10 cellular contexts compared by ENCODE assay signal in the genomic region with DNA sequence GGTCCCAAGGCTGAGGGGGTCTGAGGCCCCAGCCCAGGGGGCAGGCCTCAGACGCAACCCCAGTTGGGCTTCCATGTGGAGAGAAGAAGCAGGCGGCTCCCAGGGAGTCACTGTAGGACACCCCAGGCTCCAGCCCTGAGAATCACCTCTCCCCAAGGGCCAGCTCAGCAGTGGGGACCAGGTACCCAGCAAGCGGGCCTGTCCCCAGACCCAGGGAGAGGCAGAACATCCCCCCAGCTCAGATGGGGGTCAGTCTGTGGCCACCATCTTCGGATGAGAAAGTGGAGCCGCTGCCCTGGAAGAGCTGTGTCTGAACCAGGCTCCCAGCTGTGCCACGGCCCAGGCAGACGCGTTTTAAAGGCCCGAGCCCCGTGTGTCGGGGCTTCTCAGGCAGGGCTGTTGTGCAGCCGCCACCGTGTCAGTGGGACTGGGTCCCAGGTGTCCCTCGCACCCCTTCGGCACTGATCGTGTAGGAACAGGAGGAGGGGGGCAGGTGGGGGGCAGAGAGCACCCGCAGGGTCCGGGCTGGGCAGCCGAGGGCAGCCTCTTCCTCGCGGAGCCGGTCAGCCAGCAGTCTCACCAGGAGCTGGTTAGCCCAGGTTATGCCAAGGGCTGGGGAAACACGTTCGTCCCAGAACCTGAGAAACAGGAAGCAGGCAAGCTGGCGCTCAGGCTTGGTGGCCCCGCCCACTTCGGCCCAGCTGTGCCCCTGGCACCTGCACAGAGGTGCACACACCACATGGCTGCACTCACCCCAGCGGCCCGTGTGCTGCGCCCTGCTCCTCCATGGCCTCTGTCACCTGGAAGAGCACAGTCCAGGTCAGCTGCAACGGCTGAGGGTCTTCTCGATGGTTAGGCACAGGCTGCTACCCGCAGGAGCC. TPM values are rescaled to one million over a fixed set of nuclear protein-coding genes. Genes with fewer than 3 reads are reported as not detected.
DNase-seq lines count a peak whose midpoint lies in the region; ATAC-seq and TF ChIP-seq lines count a peak whose summit lies in the region.
"Had no signal": no experiment of that assay in that cellular context is flagged by ENCODE, and none has a peak within 500 bp of the region (broad histone marks: within the 10 kb centered on the region; RNA-seq: fewer than 3 reads in every experiment).

No MANE protein-coding gene starts in this region.

- H2AK5ac ChIP-seq in trophoblast cell (ENCODE audit: low read length) = no peak overlapping the region

- peaks cover 77% of the 10 kb centered on the region for H3K36me3 Mint-ChIP-seq in stimulated activated effector memory CD8-positive, alpha-beta T cell treated with anti-CD3 and anti-CD28 coated beads, Interleukin-12 subunit alpha, Interleukin-12 subunit beta, amount 100 ng/mL, for 72 hours
- peaks cover 5% of the 10 kb centered on the region for H3K36me3 Mint-ChIP-seq in activated CD8-positive, alpha-beta memory T cell treated with anti-CD3 and anti-CD28 coated beads, Interleukin-2, amount 10 ng/mL, durations not matched to agents 7 days and 5 days

- no peak for TF ChIP-seq CTCF in gastroesophageal sphincter (IDR thresholded peaks at IDR 0.05)

- H3K36me3 ChIP-seq in gastroesophageal sphincter (peaks cover 0 to 80% of the 10 kb centered on the region in 2 donors), trophoblast cell (ENCODE audit: control insufficient read depth in 1 of 2, insufficient read depth in 2 of 2, low read length in 2 of 2) (peaks cover 79 to 81% of the 10 kb centered on the region in 2 experiments)

- DNase-seq in stimulated activated effector memory CD8-positive, alpha-beta T cell treated with anti-CD3 and anti-CD28 coated beads, Interleukin-12 subunit alpha, Interleukin-12 subunit beta, amount 100 ng/mL, for 72 hours (ENCODE audit: low spot score in 2 of 2) = no peak
- DNase-seq in NCI-H446 treated with DMSO at 0.1 percent for 48 hours (lab: John Stamatoyannopoulos, UW) (no peak), NCI-H128 (lab: John Stamatoyannopoulos, UW; ENCODE audit: unreplicated experiment) (no peak), trophoblast cell (no peak)
- no peak for DNase-seq in activated CD8-positive, alpha-beta memory T cell treated with anti-CD3 and anti-CD28 coated beads, Interleukin-2, amount 10 ng/mL, durations not matched to agents 7 days and 5 days
- DNase-seq: activated T-cell treated with anti-CD3 and anti-CD28 coated beads for 4 hours; stimulated activated naive CD4-positive, alpha-beta T cell treated with Interleukin-2 at 50 U/mL for 16 hours had no signal

- no peaks in the 10 kb centered on the region for H3K79me1 ChIP-seq in trophoblast cell (ENCODE audit: low read length)

- no peak overlapping the region for H2BK12ac ChIP-seq in trophoblast cell (ENCODE audit: low read length)

- H3K4me3 Mint-ChIP-seq in stimulated activated effector memory CD8-positive, alpha-beta T cell treated with anti-CD3 and anti-CD28 coated beads, Interleukin-12 subunit alpha, Interleukin-12 subunit beta, amount 100 ng/mL, for 72 hours = no peak overlapping the region
- H3K4me3 Mint-ChIP-seq in activated CD8-positive, alpha-beta memory T cell treated with anti-CD3 and anti-CD28 coated beads, Interleukin-2, amount 10 ng/mL, durations not matched to agents 7 days and 5 days = no peak overlapping the region

- no peak overlapping the region for H3K23ac ChIP-seq in trophoblast cell (ENCODE audit: low read length)

- no peak overlapping the region for H3K14ac ChIP-seq in trophoblast cell (ENCODE audit: low read length)

- H2BK5ac ChIP-seq in trophoblast cell (ENCODE audit: low read depth, low read length, poor library complexity) = no peak overlapping the region

- no peak overlapping the region for H4K8ac ChIP-seq in trophoblast cell (ENCODE audit: low read depth, low read length)

- TF ChIP-seq POLR2A in GM19099 (IDR thresholded peaks at IDR 0.05; ENCODE audit: extremely low read depth, insufficient read length, low read depth) (peak; percentile 6), gastroesophageal sphincter (IDR thresholded peaks at IDR 0.05) (no peak)

- H2BK120ac ChIP-seq in trophoblast cell (ENCODE audit: insufficient read depth, low read length, poor library complexity) = no peak overlapping the region

- H4K12ac ChIP-seq in trophoblast cell (ENCODE audit: low read depth, low read length) = no peak overlapping the region

- no peak overlapping the region for H2AFZ ChIP-seq in trophoblast cell (ENCODE audit: insufficient read depth, low read length, poor library complexity)

- H3K18ac ChIP-seq in trophoblast cell (ENCODE audit: low read length) = no peak overlapping the region

- no peak overlapping the region for H3K4me2 ChIP-seq in trophoblast cell (ENCODE audit: low read length)

- H3K27me3 ChIP-seq in gastroesophageal sphincter = no peaks in the 10 kb centered on the region
- H3K27me3 ChIP-seq in trophoblast cell (ENCODE audit: insufficient read depth, low read length) = no peaks in the 10 kb centered on the region

- H3K27me3 Mint-ChIP-seq in activated CD8-positive, alpha-beta memory T cell treated with anti-CD3 and anti-CD28 coated beads, Interleukin-2, amount 10 ng/mL, durations not matched to agents 7 days and 5 days = no peaks in the 10 kb centered on the region

- no peak overlapping the region for H3K4ac ChIP-seq in trophoblast cell (ENCODE audit: low read depth, low read length)

- no peaks in the 10 kb centered on the region for H3K9me3 ChIP-seq in gastroesophageal sphincter
- H3K9me3 ChIP-seq in trophoblast cell (ENCODE audit: insufficient read depth, low read depth, low read length) = peaks cover 2% of the 10 kb centered on the region

- CTCF ChIA-PET in activated CD8-positive, alpha-beta memory T cell treated with anti-CD3 and anti-CD28 coated beads, Interleukin-2, amount 10 ng/mL, durations not matched to agents 7 days and 5 days (lab: Charles Lee) = interaction anchor here (0.6 kb wide), 1 partner anchor 216 kb away, joined by 3 read pairs; no protein-coding TSS in a partner anchor

- H3K4me1 ChIP-seq in gastroesophageal sphincter (peaks cover 3 to 90% (median 37%) of the 10 kb centered on the region in 3 donors), trophoblast cell (ENCODE audit: control insufficient read depth in 1 of 2, insufficient read depth in 2 of 2, low read length in 2 of 2) (peaks cover 0 to 2% of the 10 kb centered on the region in 2 experiments)

- no peak overlapping the region for H4K91ac ChIP-seq in trophoblast cell (ENCODE audit: low read depth, low read length)

- H3K4me3 ChIP-seq in gastroesophageal sphincter (no peak overlapping the region), trophoblast cell (ENCODE audit: low read depth, low read length) (no peak overlapping the region)

- no peaks in the 10 kb centered on the region for H3K9me3 Mint-ChIP-seq in stimulated activated effector memory CD8-positive, alpha-beta T cell treated with anti-CD3 and anti-CD28 coated beads, Interleukin-12 subunit alpha, Interleukin-12 subunit beta, amount 100 ng/mL, for 72 hours
- H3K9me3 Mint-ChIP-seq in activated CD8-positive, alpha-beta memory T cell treated with anti-CD3 and anti-CD28 coated beads, Interleukin-2, amount 10 ng/mL, durations not matched to agents 7 days and 5 days (ENCODE audit: low read depth) = no peaks in the 10 kb centered on the region

- TF ChIP-seq EP300 in gastroesophageal sphincter (IDR thresholded peaks at IDR 0.05) = no peak

- ATAC-seq in gastroesophageal sphincter = no peak
- no peak for ATAC-seq in stimulated activated effector memory CD8-positive, alpha-beta T cell treated with anti-CD3 and anti-CD28 coated beads, Interleukin-12 subunit alpha, Interleukin-12 subunit beta, amount 100 ng/mL, for 72 hours
- ATAC-seq in activated CD8-positive, alpha-beta memory T cell treated with anti-CD3 and anti-CD28 coated beads, Interleukin-2, amount 10 ng/mL, durations not matched to agents 7 days and 5 days = no peak

- 84% methylated on average over 5 of the region's 33 CpGs; no CpG with 5 or more reads in 1 of the 2 donors for WGBS in gastroesophageal sphincter (ENCODE audit: low coverage in 1 of 2), 2 donors
- WGBS in trophoblast cell (ENCODE audit: extremely low coverage, insufficient coverage, insufficient read length) = no CpG with 5 or more reads among the region's 33 CpGs

- no peak overlapping the region for H3K9ac ChIP-seq in trophoblast cell (ENCODE audit: low read length)

- peak overlapping the region in 3 of 4 donors; percentile 66 to 77 (median 73) for H3K27ac ChIP-seq in gastroesophageal sphincter
- H3K27ac ChIP-seq in trophoblast cell (ENCODE audit: low read depth, low read length) = no peak overlapping the region

- peaks cover 6% of the 10 kb centered on the region for H3K4me1 Mint-ChIP-seq in stimulated activated effector memory CD8-positive, alpha-beta T cell treated with anti-CD3 and anti-CD28 coated beads, Interleukin-12 subunit alpha, Interleukin-12 subunit beta, amount 100 ng/mL, for 72 hours
- H3K4me1 Mint-ChIP-seq in activated CD8-positive, alpha-beta memory T cell treated with anti-CD3 and anti-CD28 coated beads, Interleukin-2, amount 10 ng/mL, durations not matched to agents 7 days and 5 days = no peaks in the 10 kb centered on the region

- no peaks in the 10 kb centered on the region for H3K79me2 ChIP-seq in trophoblast cell (ENCODE audit: control insufficient read depth, insufficient read depth, low read length, poor library complexity)

- peak overlapping the region; percentile 86 for H3K27ac Mint-ChIP-seq in stimulated activated effector memory CD8-positive, alpha-beta T cell treated with anti-CD3 and anti-CD28 coated beads, Interleukin-12 subunit alpha, Interleukin-12 subunit beta, amount 100 ng/mL, for 72 hours
- no peak overlapping the region for H3K27ac Mint-ChIP-seq in activated CD8-positive, alpha-beta memory T cell treated with anti-CD3 and anti-CD28 coated beads, Interleukin-2, amount 10 ng/mL, durations not matched to agents 7 days and 5 days

TF ChIP-seq in PFSK-1, 5 proteins besides CTCF, POLR2A, EP300 and RAD21:
- TF ChIP-seq FOXP2 (optimal IDR thresholded peaks at IDR 0.05; ENCODE audit: borderline replicate concordance, extremely low read depth, extremely low read length, insufficient read depth) (no peak), TAF1 (IDR thresholded peaks at IDR 0.05; ENCODE audit: borderline replicate concordance, insufficient read depth, low read length) (no peak), POLR2AphosphoS5 (IDR thresholded peaks at IDR 0.05; ENCODE audit: low read depth, low read length) (0 out of 2 replicates have a peak, but pooled peaks have one; percentile 23), SIN3A (IDR thresholded peaks at IDR 0.05; ENCODE audit: borderline replicate concordance, insufficient read depth, low read length) (no peak)

RNA-seq across cellular contexts. Expression of a gene that starts 16.6 kb away (rescaled TPM):
- polyA plus RNA-seq in PFSK-1 (2012; ENCODE audit: insufficient read length, low read depth) = 17.4 TPM
- 1 to 10 TPM; 1.2 to 7.8 (median 3.6) TPM for total RNA-seq in gastroesophageal sphincter
- 10 to 100 TPM; 64.3 to 68.8 TPM for total RNA-seq in activated CD8-positive, alpha-beta memory T cell treated with anti-CD3 and anti-CD28 coated beads, Interleukin-2, amount 10 ng/mL, durations not matched to agents 7 days and 5 days
- 10.1 and 11.7 TPM in 2 replicates for polyA plus RNA-seq in trophoblast cell (2013)

RNA-seq across cellular contexts. Expression of a gene that starts 17.0 kb away (rescaled TPM):
- polyA plus RNA-seq in PFSK-1 (2012; ENCODE audit: insufficient read length, low read depth) = 25.2 TPM
- 100 to 1,000 TPM; 128 to 268 (median 205) TPM for total RNA-seq in gastroesophageal sphincter
- total RNA-seq in activated CD8-positive, alpha-beta memory T cell treated with anti-CD3 and anti-CD28 coated beads, Interleukin-2, amount 10 ng/mL, durations not matched to agents 7 days and 5 days = 10 to 100 TPM; 17.4 to 18.6 TPM
- 49.1 and 50.0 TPM in 2 replicates for polyA plus RNA-seq in trophoblast cell (2013)

Comparison
In these comparisons a context has a peak if more than half of its experiments do, and no peak if none do; other contexts are left out.
1. RNA of a gene that starts 16.6 kb away (total RNA-seq): 64.3 to 68.8 TPM in activated CD8-positive, alpha-beta memory T cell treated with anti-CD3 and anti-CD28 coated beads, Interleukin-2, amount 10 ng/mL, durations not matched to agents 7 days and 5 days; 1.2 to 7.8 TPM in gastroesophageal sphincter; every median in the first group is over 4 times any median in the second.
2. RNA of a gene that starts 17.0 kb away (total RNA-seq): 128 to 268 TPM in gastroesophageal sphincter; 17.4 to 18.6 TPM in activated CD8-positive, alpha-beta memory T cell treated with anti-CD3 and anti-CD28 coated beads, Interleukin-2, amount 10 ng/mL, durations not matched to agents 7 days and 5 days; every median in the first group is over 4 times any median in the second.